ENCODE assay signal across 1 cellular context in the genomic region with DNA sequence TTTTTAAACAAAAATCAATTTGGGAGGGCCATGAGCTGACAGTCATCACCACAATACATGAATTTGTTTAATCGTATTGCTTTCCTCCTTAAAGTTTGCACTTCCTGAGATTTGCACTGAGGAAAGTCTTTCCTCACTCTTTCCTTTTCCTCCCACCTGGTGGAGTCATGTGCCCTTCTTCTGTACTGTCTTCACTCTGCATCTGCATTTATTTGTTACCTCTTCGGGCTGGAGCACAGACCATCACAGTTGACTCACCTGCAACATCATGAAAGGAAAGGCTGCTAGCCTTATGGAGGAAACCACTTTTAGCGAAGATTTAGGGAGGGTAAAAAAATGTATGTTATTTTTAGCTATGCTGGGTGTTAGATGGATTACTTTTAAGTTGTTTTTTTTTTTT.
TF ChIP-seq lines count a peak whose summit lies in the region.

No MANE protein-coding gene starts in this region.

TF ChIP-seq in GM23338, 12 proteins besides CTCF, POLR2A, EP300 and RAD21 (continued from another document):
- TF ChIP-seq, protein P1, sequence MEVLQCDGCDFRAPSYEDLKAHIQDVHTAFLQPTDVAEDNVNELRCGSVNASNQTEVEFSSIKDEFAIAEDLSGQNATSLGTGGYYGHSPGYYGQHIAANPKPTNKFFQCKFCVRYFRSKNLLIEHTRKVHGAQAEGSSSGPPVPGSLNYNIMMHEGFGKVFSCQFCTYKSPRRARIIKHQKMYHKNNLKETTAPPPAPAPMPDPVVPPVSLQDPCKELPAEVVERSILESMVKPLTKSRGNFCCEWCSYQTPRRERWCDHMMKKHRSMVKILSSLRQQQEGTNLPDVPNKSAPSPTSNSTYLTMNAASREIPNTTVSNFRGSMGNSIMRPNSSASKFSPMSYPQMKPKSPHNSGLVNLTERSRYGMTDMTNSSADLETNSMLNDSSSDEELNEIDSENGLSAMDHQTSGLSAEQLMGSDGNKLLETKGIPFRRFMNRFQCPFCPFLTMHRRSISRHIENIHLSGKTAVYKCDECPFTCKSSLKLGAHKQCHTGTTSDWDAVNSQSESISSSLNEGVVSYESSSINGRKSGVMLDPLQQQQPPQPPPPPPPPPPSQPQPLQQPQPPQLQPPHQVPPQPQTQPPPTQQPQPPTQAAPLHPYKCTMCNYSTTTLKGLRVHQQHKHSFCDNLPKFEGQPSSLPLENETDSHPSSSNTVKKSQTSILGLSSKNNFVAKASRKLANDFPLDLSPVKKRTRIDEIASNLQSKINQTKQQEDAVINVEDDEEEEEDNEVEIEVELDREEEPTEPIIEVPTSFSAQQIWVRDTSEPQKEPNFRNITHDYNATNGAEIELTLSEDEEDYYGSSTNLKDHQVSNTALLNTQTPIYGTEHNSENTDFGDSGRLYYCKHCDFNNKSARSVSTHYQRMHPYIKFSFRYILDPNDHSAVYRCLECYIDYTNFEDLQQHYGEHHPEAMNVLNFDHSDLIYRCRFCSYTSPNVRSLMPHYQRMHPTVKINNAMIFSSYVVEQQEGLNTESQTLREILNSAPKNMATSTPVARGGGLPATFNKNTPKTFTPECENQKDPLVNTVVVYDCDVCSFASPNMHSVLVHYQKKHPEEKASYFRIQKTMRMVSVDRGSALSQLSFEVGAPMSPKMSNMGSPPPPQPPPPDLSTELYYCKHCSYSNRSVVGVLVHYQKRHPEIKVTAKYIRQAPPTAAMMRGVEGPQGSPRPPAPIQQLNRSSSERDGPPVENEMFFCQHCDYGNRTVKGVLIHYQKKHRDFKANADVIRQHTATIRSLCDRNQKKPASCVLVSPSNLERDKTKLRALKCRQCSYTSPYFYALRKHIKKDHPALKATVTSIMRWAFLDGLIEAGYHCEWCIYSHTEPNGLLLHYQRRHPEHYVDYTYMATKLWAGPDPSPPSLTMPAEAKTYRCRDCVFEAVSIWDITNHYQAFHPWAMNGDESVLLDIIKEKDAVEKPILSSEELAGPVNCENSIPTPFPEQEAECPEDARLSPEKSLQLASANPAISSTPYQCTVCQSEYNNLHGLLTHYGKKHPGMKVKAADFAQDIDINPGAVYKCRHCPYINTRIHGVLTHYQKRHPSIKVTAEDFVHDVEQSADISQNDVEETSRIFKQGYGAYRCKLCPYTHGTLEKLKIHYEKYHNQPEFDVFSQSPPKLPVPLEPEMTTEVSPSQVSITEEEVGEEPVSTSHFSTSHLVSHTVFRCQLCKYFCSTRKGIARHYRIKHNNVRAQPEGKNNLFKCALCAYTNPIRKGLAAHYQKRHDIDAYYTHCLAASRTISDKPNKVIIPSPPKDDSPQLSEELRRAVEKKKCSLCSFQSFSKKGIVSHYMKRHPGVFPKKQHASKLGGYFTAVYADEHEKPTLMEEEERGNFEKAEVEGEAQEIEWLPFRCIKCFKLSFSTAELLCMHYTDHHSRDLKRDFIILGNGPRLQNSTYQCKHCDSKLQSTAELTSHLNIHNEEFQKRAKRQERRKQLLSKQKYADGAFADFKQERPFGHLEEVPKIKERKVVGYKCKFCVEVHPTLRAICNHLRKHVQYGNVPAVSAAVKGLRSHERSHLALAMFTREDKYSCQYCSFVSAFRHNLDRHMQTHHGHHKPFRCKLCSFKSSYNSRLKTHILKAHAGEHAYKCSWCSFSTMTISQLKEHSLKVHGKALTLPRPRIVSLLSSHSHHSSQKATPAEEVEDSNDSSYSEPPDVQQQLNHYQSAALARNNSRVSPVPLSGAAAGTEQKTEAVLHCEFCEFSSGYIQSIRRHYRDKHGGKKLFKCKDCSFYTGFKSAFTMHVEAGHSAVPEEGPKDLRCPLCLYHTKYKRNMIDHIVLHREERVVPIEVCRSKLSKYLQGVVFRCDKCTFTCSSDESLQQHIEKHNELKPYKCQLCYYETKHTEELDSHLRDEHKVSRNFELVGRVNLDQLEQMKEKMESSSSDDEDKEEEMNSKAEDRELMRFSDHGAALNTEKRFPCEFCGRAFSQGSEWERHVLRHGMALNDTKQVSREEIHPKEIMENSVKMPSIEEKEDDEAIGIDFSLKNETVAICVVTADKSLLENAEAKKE (CRISPR knock-in tag; IDR thresholded peaks at IDR 0.05) = no peak
- TF ChIP-seq ZNF114 (CRISPR knock-in tag; IDR thresholded peaks at IDR 0.05) = no peak
- no peak for TF ChIP-seq STAT1 (IDR thresholded peaks at IDR 0.05; ENCODE audit: unreplicated experiment)
- TF ChIP-seq NANOG (IDR thresholded peaks at IDR 0.05; ENCODE audit: borderline replicate concordance) = no peak
- TF ChIP-seq, protein P2, sequence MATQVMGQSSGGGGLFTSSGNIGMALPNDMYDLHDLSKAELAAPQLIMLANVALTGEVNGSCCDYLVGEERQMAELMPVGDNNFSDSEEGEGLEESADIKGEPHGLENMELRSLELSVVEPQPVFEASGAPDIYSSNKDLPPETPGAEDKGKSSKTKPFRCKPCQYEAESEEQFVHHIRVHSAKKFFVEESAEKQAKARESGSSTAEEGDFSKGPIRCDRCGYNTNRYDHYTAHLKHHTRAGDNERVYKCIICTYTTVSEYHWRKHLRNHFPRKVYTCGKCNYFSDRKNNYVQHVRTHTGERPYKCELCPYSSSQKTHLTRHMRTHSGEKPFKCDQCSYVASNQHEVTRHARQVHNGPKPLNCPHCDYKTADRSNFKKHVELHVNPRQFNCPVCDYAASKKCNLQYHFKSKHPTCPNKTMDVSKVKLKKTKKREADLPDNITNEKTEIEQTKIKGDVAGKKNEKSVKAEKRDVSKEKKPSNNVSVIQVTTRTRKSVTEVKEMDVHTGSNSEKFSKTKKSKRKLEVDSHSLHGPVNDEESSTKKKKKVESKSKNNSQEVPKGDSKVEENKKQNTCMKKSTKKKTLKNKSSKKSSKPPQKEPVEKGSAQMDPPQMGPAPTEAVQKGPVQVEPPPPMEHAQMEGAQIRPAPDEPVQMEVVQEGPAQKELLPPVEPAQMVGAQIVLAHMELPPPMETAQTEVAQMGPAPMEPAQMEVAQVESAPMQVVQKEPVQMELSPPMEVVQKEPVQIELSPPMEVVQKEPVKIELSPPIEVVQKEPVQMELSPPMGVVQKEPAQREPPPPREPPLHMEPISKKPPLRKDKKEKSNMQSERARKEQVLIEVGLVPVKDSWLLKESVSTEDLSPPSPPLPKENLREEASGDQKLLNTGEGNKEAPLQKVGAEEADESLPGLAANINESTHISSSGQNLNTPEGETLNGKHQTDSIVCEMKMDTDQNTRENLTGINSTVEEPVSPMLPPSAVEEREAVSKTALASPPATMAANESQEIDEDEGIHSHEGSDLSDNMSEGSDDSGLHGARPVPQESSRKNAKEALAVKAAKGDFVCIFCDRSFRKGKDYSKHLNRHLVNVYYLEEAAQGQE (IDR thresholded peaks at IDR 0.05; ENCODE audit: unreplicated experiment) = no peak
- TF ChIP-seq JUNB (IDR thresholded peaks at IDR 0.05; ENCODE audit: unreplicated experiment) = no peak
- no peak for TF ChIP-seq EZH2phosphoT487 (IDR thresholded peaks at IDR 0.05; ENCODE audit: unreplicated experiment)
- no peak for TF ChIP-seq EZH2 (IDR thresholded peaks at IDR 0.05; ENCODE audit: low read depth, unreplicated experiment)
- no peak for TF ChIP-seq POLR2AphosphoS5 (IDR thresholded peaks at IDR 0.05; ENCODE audit: low read depth)
- TF ChIP-seq ZNF331 (CRISPR knock-in tag; IDR thresholded peaks at IDR 0.05; ENCODE audit: low read depth) = no peak
